10 cellular contexts compared by ENCODE assay signal in the genomic region with DNA sequence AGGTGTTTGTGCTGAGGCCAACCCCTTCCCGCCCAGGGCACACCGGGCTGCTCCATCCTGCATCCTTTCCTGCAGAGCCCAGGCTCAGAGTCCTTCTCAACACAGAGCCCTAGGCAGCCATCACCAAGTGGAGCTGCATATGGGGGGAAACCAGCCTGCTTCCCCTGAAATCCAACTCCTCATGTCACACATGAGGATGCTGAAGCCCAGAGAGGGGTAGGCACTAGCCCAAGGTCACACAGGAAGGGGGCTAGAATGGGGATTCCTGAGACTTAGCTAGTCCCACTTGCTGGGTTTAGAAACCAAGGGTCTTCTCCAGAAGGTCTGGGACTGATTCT. TPM values are rescaled to one million over a fixed set of nuclear protein-coding genes. Genes with fewer than 3 reads are reported as not detected.
A peak's percentile ranks its signal among the peaks of the same experiment; 100 is the strongest.
DNase-seq lines count a peak whose midpoint lies in the region; ATAC-seq and TF ChIP-seq lines count a peak whose summit lies in the region.
"Had no signal": no experiment of that assay in that cellular context is flagged by ENCODE, and none has a peak within 500 bp of the region (broad histone marks: within the 10 kb centered on the region; RNA-seq: fewer than 3 reads in every experiment).

No MANE protein-coding gene starts in this region.

- peaks cover 1% of the 10 kb centered on the region for H3K27me3 Mint-ChIP-seq in IgD-negative memory B cell
- no peaks in the 10 kb centered on the region for H3K27me3 Mint-ChIP-seq in natural killer cell treated with Interleukin-12 subunit alpha and Interleukin-12 subunit beta and Interleukin-15 and Interleukin-18, amount 100 ng/mL, for 72 hours

- H3K27ac Mint-ChIP-seq in IgD-negative memory B cell, result peak overlapping the region; percentile 52 to 95 (median 89)
- H3K27ac Mint-ChIP-seq in natural killer cell treated with Interleukin-12 subunit alpha and Interleukin-12 subunit beta and Interleukin-15 and Interleukin-18, amount 100 ng/mL, for 72 hours, result peak overlapping the region; percentile 99

- peak overlapping the region in 3 of 4 donors; percentile 30 to 80 (median 46) for H3K4me3 Mint-ChIP-seq in IgD-negative memory B cell
- peak overlapping the region; percentile 89 for H3K4me3 Mint-ChIP-seq in natural killer cell treated with Interleukin-12 subunit alpha and Interleukin-12 subunit beta and Interleukin-15 and Interleukin-18, amount 100 ng/mL, for 72 hours

- no peaks in the 10 kb centered on the region for H3K9me3 Mint-ChIP-seq in IgD-negative memory B cell
- H3K9me3 Mint-ChIP-seq in natural killer cell treated with Interleukin-12 subunit alpha and Interleukin-12 subunit beta and Interleukin-15 and Interleukin-18, amount 100 ng/mL, for 72 hours, result no peaks in the 10 kb centered on the region

- no peak for DNase-seq in natural killer cell treated with Interleukin-12 subunit alpha and Interleukin-12 subunit beta and Interleukin-15 and Interleukin-18, amount 100 ng/mL, for 72 hours (ENCODE audit: low spot score)
- DNase-seq in NCI-H2171 (lab: John Stamatoyannopoulos, UW) (no peak), NCI-H2196 treated with DMSO at 0.1 percent for 48 hours (lab: John Stamatoyannopoulos, UW; ENCODE audit: unreplicated experiment) (no peak), ACHN (no peak)
- DNase-seq: DMS 273 treated with DMSO at 0.1 percent for 48 hours, NCI-H2107 had no signal

- peaks cover 44 to 57% (median 56%) of the 10 kb centered on the region in 3 donors for H3K4me1 Mint-ChIP-seq in IgD-negative memory B cell
- H3K4me1 Mint-ChIP-seq in natural killer cell treated with Interleukin-12 subunit alpha and Interleukin-12 subunit beta and Interleukin-15 and Interleukin-18, amount 100 ng/mL, for 72 hours (ENCODE audit: low read depth in 2 of 2), result peaks cover 76 to 79% of the 10 kb centered on the region in 2 donors

- in situ Hi-C loops in ACHN (cut with HindIII; ENCODE audit: low pct_ligation_motif_present, low pct_unique_long_range_greater_than_20kb, low sequenced_read_pairs), result no loop called here

- peaks cover 5% of the 10 kb centered on the region for H3K36me3 Mint-ChIP-seq in IgD-negative memory B cell
- no peaks in the 10 kb centered on the region for H3K36me3 Mint-ChIP-seq in natural killer cell treated with Interleukin-12 subunit alpha and Interleukin-12 subunit beta and Interleukin-15 and Interleukin-18, amount 100 ng/mL, for 72 hours

- no peak for TF ChIP-seq CTCF in C4-2B (conservative IDR thresholded peaks at IDR 0.05)

- H3K27ac ChIP-seq in C4-2B (peak overlapping the region; percentile 45), cingulate gyrus (ENCODE audit: low read depth, low read length) (peak overlapping the region; percentile 72)

- ATAC-seq in natural killer cell treated with Interleukin-12 subunit alpha and Interleukin-12 subunit beta and Interleukin-15 and Interleukin-18, amount 100 ng/mL, for 72 hours, result peak; percentile 1 to 2
- no peak for ATAC-seq in GM19023 (IDR thresholded peaks at IDR 0.05; ENCODE audit: unreplicated experiment)

RNA-seq across cellular contexts. Expression of gene TNFRSF1B, which starts 5.5 kb away (rescaled TPM):
- 117 TPM for polyA plus RNA-seq in IgD-negative memory B cell
- 100 to 1,000 TPM; 452 to 479 TPM for total RNA-seq in natural killer cell treated with Interleukin-12 subunit alpha and Interleukin-12 subunit beta and Interleukin-15 and Interleukin-18, amount 100 ng/mL, for 72 hours
